Comparison of ENCODE assay signal across 30 cellular contexts in genomic region chr10:71456631-71457030, GRCh38.
"Had no signal": no experiment of that assay in that cellular context is flagged by ENCODE, and none has a peak within 500 bp of the region (broad histone marks: within the 10 kb centered on the region; RNA-seq: fewer than 3 reads in every experiment).

No MANE protein-coding gene starts in this region.

- H3K79me2 ChIP-seq: parathyroid adenoma had no signal

- H3K9ac ChIP-seq: parathyroid adenoma had no signal

- H3K27ac ChIP-seq: neutrophil, ovary, parathyroid adenoma, psoas muscle, right lobe of liver, sigmoid colon, spleen, suprapubic skin, testis, tibial artery, transverse colon, upper lobe of right lung, uterus had no signal

- H3K4me1 ChIP-seq: psoas muscle, right lobe of liver, sigmoid colon, spleen, suprapubic skin, testis, tibial artery, transverse colon, upper lobe of right lung, uterus had no signal

- H2AFZ ChIP-seq: parathyroid adenoma had no signal

- H3K9me3 ChIP-seq: neutrophil, ovary, psoas muscle, right lobe of liver, sigmoid colon, spleen, suprapubic skin, testis, tibial artery, transverse colon, upper lobe of right lung, uterus had no signal

- ATAC-seq: naive thymus-derived CD8-positive, alpha-beta T cell; natural killer cell treated with Interleukin-12 subunit alpha and Interleukin-12 subunit beta and Interleukin-15 and Interleukin-18, amount 100 ng/mL, for 72 hours; psoas muscle; right cardiac atrium; right lobe of liver; stimulated activated memory B cell treated with anti-CD40 and anti-IgM and Interleukin-4, amounts not matched to agents 10 μg/mL and 1 μg/mL and 100 μg/mL, for 72 hours; stimulated activated naive CD8-positive, alpha-beta T cell treated with anti-CD3 and anti-CD28 coated beads, Interleukin-15, amount 100 ng/mL, for 72 hours; stimulated activated naive CD8-positive, alpha-beta T cell treated with anti-CD3 and anti-CD28 coated beads, Interleukin-15, Interleukin-2, amounts not matched to agents 100 U/mL and 50 U/mL, for 24 hours; upper lobe of right lung had no signal

- H3K4me2 ChIP-seq: smooth muscle cell had no signal

- DNase-seq: naive B cell; naive thymus-derived CD8-positive, alpha-beta T cell; nucleus accumbens; ovary; posterior cingulate gyrus; psoas muscle; right cardiac atrium; right lobe of liver; sigmoid colon; spleen; stimulated activated CD4-positive, alpha-beta T cell treated with anti-CD3 and anti-CD28 coated beads, Interleukin-12 subunit alpha, Interleukin-12 subunit beta, amount 100 ng/mL, for 4 hours; stimulated activated CD4-positive, alpha-beta T cell treated with anti-CD3 and anti-CD28 coated beads, Interleukin-1b, Interleukin-23, amount 100 ng/mL, for 48 hours; stimulated activated CD4-positive, alpha-beta T cell treated with anti-CD3 and anti-CD28 coated beads, Interleukin-4, amount 100 ng/mL, for 1 hour; stimulated activated CD4-positive, alpha-beta T cell treated with anti-CD3 and anti-CD28 coated beads, Interleukin-4, amount 100 ng/mL, for 4 hours; stimulated activated CD8-positive, alpha-beta memory T cell treated with anti-CD3 and anti-CD28 coated beads, Interleukin-4, amount 100 ng/mL, for 48 hours; stimulated activated naive CD4-positive, alpha-beta T cell; stimulated activated naive CD8-positive, alpha-beta T cell treated with anti-CD3 and anti-CD28 coated beads, Interleukin-15, amount 100 ng/mL, for 72 hours; stimulated activated naive CD8-positive, alpha-beta T cell treated with anti-CD3 and anti-CD28 coated beads, Interleukin-15, Interleukin-2, amounts not matched to agents 100 U/mL and 50 U/mL, for 24 hours; substantia nigra; testis; tibial artery; transverse colon; upper lobe of right lung; uterus had no signal

- H3K36me3 ChIP-seq: neutrophil, ovary, right lobe of liver, sigmoid colon, spleen, suprapubic skin, tibial artery, transverse colon, upper lobe of right lung, uterus had no signal

- H3K4me3 ChIP-seq: ovary, psoas muscle, right lobe of liver, sigmoid colon, smooth muscle cell, spleen, suprapubic skin, testis, tibial artery, transverse colon, upper lobe of right lung, uterus had no signal

- H3K27me3 ChIP-seq: neutrophil, ovary, right lobe of liver, sigmoid colon, spleen, testis, transverse colon, upper lobe of right lung, uterus had no signal
